ENCODE assay signal across 8 cellular contexts in the genomic region with DNA sequence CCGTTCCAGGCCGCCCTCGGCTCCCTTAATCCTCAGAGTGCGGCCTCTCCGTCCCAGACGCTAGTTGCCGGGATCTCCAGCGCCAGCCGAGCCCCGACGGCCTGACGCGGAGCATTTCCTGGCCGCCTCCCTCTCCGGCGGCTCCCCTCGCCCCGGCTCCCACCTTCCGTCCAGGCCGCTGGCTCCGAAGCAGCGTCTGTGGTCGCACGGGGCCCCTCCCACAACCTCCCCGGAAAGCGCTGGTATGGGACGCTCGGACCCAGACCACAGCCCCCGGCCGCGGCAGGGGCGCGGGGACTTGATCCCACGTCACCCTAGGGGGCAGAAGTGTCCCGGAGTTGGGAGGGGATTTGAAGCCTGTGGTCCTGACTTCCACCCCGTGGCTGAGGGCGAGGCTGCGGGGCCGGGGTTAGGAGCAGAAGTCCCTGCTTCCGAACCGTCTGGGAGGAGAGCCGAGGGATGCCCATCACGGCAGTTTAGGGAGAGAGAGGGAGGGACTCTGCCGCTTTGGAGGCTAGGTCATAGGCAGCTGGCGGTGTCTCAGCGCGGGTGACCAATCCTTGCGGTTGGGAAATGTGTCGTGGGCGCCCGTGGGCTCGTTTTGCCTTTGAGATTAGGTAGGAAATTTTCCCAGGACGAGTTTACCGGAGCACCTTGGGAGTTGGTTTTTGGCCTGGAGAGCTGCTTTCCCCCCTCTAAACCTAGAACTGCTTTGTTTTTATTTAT.
DNase-seq lines count a peak whose midpoint lies in the region; ATAC-seq and TF ChIP-seq lines count a peak whose summit lies in the region.
"Not testable (repeated sequence)": the region's sequence is repeated elsewhere in the genome, so short reads cannot be mapped to it uniquely, and the experiment has no call there.

No MANE protein-coding gene starts in this region.

- peak; percentile 71 for DNase-seq in D341Med (ENCODE audit: low spot score)
- DNase-seq in HK-2 (ENCODE audit: unreplicated experiment) = peak; percentile 67
- peak; percentile 62 for DNase-seq in RPMI8226
- DNase-seq in activated T-helper 9 cell treated with anti-CD3 and anti-CD28 coated beads, Interleukin-2, amount 50 U/mL, for 16 hours (ENCODE audit: low read depth) = peak; percentile 23
- peak; percentile 48 for DNase-seq in fibroblast of pulmonary artery (ENCODE audit: low read depth)
- DNase-seq in stimulated activated CD8-positive, alpha-beta memory T cell treated with anti-CD3 and anti-CD28 coated beads, Interleukin-4, amount 100 ng/mL, for 48 hours = peak; percentile 60

- H3K9me3 ChIP-seq in muscle layer of duodenum (ENCODE audit: control insufficient read depth in 1 of 2, low read length in 2 of 2) = not testable (repeated sequence)

- peak overlapping the region; percentile 92 for H3K27ac ChIP-seq in muscle layer of duodenum (ENCODE audit: low read length)

- H3K4me1 ChIP-seq in muscle layer of duodenum (ENCODE audit: control insufficient read depth in 1 of 2, insufficient read depth in 2 of 2, low read length in 2 of 2) = not testable (repeated sequence)

- H3K36me3 ChIP-seq in muscle layer of duodenum (ENCODE audit: control insufficient read depth in 1 of 2, insufficient read depth in 2 of 2, low read length in 2 of 2) = not testable (repeated sequence)

- peak overlapping the region; percentile 89 for H3K4me3 ChIP-seq in fibroblast of pulmonary artery (replicated peaks; ENCODE audit: low read depth, low read length)
- peak overlapping the region; percentile 76 to 96 for H3K4me3 ChIP-seq in muscle layer of duodenum (ENCODE audit: low read depth in 1 of 2, low read length in 2 of 2)

- not testable (repeated sequence) for TF ChIP-seq CTCF in fibroblast of pulmonary artery (IDR thresholded peaks at IDR 0.05; ENCODE audit: low read length, missing control alignments)

- H3K27me3 ChIP-seq in muscle layer of duodenum (ENCODE audit: low read depth, low read length) = not testable (repeated sequence)

- peak; percentile 33 for ATAC-seq in GM21515 (IDR thresholded peaks at IDR 0.05; ENCODE audit: unreplicated experiment)

Comparison
In these comparisons a context has a peak if more than half of its experiments do, and no peak if none do; other contexts are left out.
1. Peak in every context shown above with its lines: DNase-seq, ATAC-seq, H3K4me3 ChIP-seq and H3K27ac ChIP-seq.